29 cellular contexts compared by ENCODE assay signal in genomic region chr21:35058058-35058457, GRCh38.
"Had no signal": no experiment of that assay in that cellular context is flagged by ENCODE, and none has a peak within 500 bp of the region (broad histone marks: within the 10 kb centered on the region; RNA-seq: fewer than 3 reads in every experiment).

No MANE protein-coding gene starts in this region.

- H3K27ac Mint-ChIP-seq: activated B cell treated with CpG ODN at 0.5 μM for 24 hours; activated CD4-positive, alpha-beta memory T cell treated with anti-CD3 and anti-CD28 coated beads, Interleukin-2, amount 10 ng/mL, durations not matched to agents 7 days and 5 days; activated CD8-positive, alpha-beta memory T cell treated with anti-CD3 and anti-CD28 coated beads, Interleukin-2, amount 10 ng/mL, durations not matched to agents 7 days and 5 days; activated naive CD4-positive, alpha-beta T cell treated with anti-CD3 and anti-CD28 coated beads, Interleukin-2, amount 50 U/mL, for 72 hours had no signal

- H3K9ac ChIP-seq: SK-N-SH had no signal

- H3K4me3 ChIP-seq: adrenal gland, body of pancreas, breast epithelium, SJSA1 had no signal

- H3K4me1 ChIP-seq: adrenal gland, body of pancreas, breast epithelium had no signal

- ATAC-seq: body of pancreas, Panc1 had no signal

- DNase-seq: activated B cell treated with CpG ODN at 0.5 μM for 24 hours; activated CD4-positive, alpha-beta memory T cell treated with anti-CD3 and anti-CD28 coated beads, Interleukin-2, amount 10 ng/mL, durations not matched to agents 7 days and 5 days; activated CD4-positive, alpha-beta T cell treated with anti-CD3 and anti-CD28 coated beads for 4 hours; activated CD4-positive, alpha-beta T cell treated with anti-CD3 and anti-CD28 coated beads, Interleukin-2, amount 50 U/mL, for 1 hour; activated CD4-positive, CD25-positive, alpha-beta regulatory T cell treated with anti-CD3 and anti-CD28 coated beads, Interleukin-2, amount 50 U/mL, for 72 hours; activated CD8-positive, alpha-beta memory T cell treated with anti-CD3 and anti-CD28 coated beads for 24 hours; activated CD8-positive, alpha-beta memory T cell treated with anti-CD3 and anti-CD28 coated beads, Interleukin-2, amount 10 ng/mL, durations not matched to agents 7 days and 5 days; activated CD8-positive, alpha-beta memory T cell treated with anti-CD3 and anti-CD28 coated beads, Interleukin-2, amount 50 U/mL, for 48 hours; activated effector memory CD4-positive, alpha-beta T cell treated with Interleukin-2 at 50 U/mL for 16 hours; adrenal gland; body of pancreas; NCI-H1105; NCI-H1417 treated with DMSO at 0.1 percent for 48 hours; NCI-H187 treated with DMSO at 0.1 percent for 48 hours; NCI-H2081; NCI-H226; NCI-H446 treated with DMSO at 0.1 percent for 48 hours; NCI-H524; NCI-H69; NCI-H82; SHP77; SK-N-SH; T-helper 9 cell had no signal

- H3K27ac ChIP-seq: adrenal gland, body of pancreas, breast epithelium, SJSA1, VCaP had no signal

- H3K4me3 Mint-ChIP-seq: activated B cell treated with CpG ODN at 0.5 μM for 24 hours; activated CD4-positive, alpha-beta memory T cell treated with anti-CD3 and anti-CD28 coated beads, Interleukin-2, amount 10 ng/mL, durations not matched to agents 7 days and 5 days; activated CD8-positive, alpha-beta memory T cell treated with anti-CD3 and anti-CD28 coated beads, Interleukin-2, amount 10 ng/mL, durations not matched to agents 7 days and 5 days; T-helper 1 cell treated with Interleukin-12 subunit alpha and Interleukin-12 subunit beta and Interleukin-4 antibody, amounts not matched to agents 30 μg/mL and 1 μg/mL, for 36 hours had no signal

- H3K9me3 ChIP-seq: adrenal gland, body of pancreas, breast epithelium, SJSA1, SK-N-SH had no signal

- H3K9me3 Mint-ChIP-seq: activated B cell treated with CpG ODN at 0.5 μM for 24 hours had no signal

- H3K4me2 ChIP-seq: SK-N-SH had no signal

- H3K27me3 ChIP-seq: adrenal gland, body of pancreas, breast epithelium, SJSA1 had no signal

- H3K36me3 ChIP-seq: adrenal gland, breast epithelium, SJSA1 had no signal
